In genomic region chr15:78087944-78088772, GRCh38 we compare ENCODE assay signal across 15 cellular contexts. TPM values are rescaled to one million over a fixed set of nuclear protein-coding genes. Genes with fewer than 3 reads are reported as not detected.
A peak's percentile ranks its signal among the peaks of the same experiment; 100 is the strongest.
DNase-seq lines count a peak whose midpoint lies in the region; ATAC-seq and TF ChIP-seq lines count a peak whose summit lies in the region.
"Had no signal": no experiment of that assay in that cellular context is flagged by ENCODE, and none has a peak within 500 bp of the region (broad histone marks: within the 10 kb centered on the region; RNA-seq: fewer than 3 reads in every experiment).

No MANE protein-coding gene starts in this region.

- TF ChIP-seq CTCF in left lung (IDR thresholded peaks at IDR 0.05): no peak
- TF ChIP-seq CTCF in endothelial cell (IDR thresholded peaks at IDR 0.05; ENCODE audit: unreplicated experiment): no peak
- no peak for TF ChIP-seq CTCF in left ventricle myocardium inferior (IDR thresholded peaks at IDR 0.05; ENCODE audit: borderline replicate concordance)
- no peak for TF ChIP-seq CTCF in lower leg skin (IDR thresholded peaks at IDR 0.05)

- DNase-seq in NAMALWA (ENCODE audit: low spot score): peak; percentile 50
- peak in 1 of 2 donors; percentile 36 for DNase-seq in left lung
- no peak for DNase-seq in endothelial cell (ENCODE audit: low spot score)
- DNase-seq in left ventricle myocardium inferior: no peak
- no peak for DNase-seq in activated gamma-delta T cell treated with Interleukin-2 at 50 U/mL for 16 hours
- no peak for DNase-seq in lower leg skin (ENCODE audit: low spot score in 2 of 2)
- DNase-seq: activated naive CD4-positive, alpha-beta T cell treated with anti-CD3 and anti-CD28 coated beads for 36 hours; cortex of kidney; NCI-H187 treated with DMSO at 0.1 percent for 48 hours had no signal

- peaks cover 4% of the 10 kb centered on the region for H3K36me3 Mint-ChIP-seq in endothelial cell (ENCODE audit: low read depth, unreplicated experiment)

- H3K36me3 ChIP-seq in left lung (no peaks in the 10 kb centered on the region), left ventricle myocardium inferior (no peaks in the 10 kb centered on the region)
- H3K36me3 ChIP-seq: BLaER1 treated with 17β-estradiol and CSF1 and Interleukin-3, amounts not matched to agents 10 nM and 100 nM; heart left ventricle had no signal

- H3K4me3 ChIP-seq in left lung (no peak overlapping the region), left ventricle myocardium inferior (no peak overlapping the region), lower leg skin (ENCODE audit: low read depth, poor library complexity, severe bottlenecking) (no peak overlapping the region)
- H3K4me3 ChIP-seq: BLaER1 treated with 17β-estradiol and CSF1 and Interleukin-3, amounts not matched to agents 10 nM and 100 nM; heart left ventricle had no signal

- H3K27ac ChIP-seq in left lung (no peak overlapping the region), left ventricle myocardium inferior (replicated peaks) (no peak overlapping the region)

- no peaks in the 10 kb centered on the region for H3K4me1 Mint-ChIP-seq in endothelial cell (ENCODE audit: unreplicated experiment)

- 81% methylated on average over 13 of the region's 13 CpGs for WGBS in lower leg skin, 2 donors

- H3K9me3 ChIP-seq in left lung (no peaks in the 10 kb centered on the region), left ventricle myocardium inferior (replicated peaks) (no peaks in the 10 kb centered on the region)
- H3K9me3 ChIP-seq: BLaER1 treated with 17β-estradiol and CSF1 and Interleukin-3, amounts not matched to agents 10 nM and 100 nM; heart left ventricle had no signal

- H3K27me3 Mint-ChIP-seq in endothelial cell (ENCODE audit: unreplicated experiment): peaks cover 1% of the 10 kb centered on the region

- ATAC-seq in GM18498 (IDR thresholded peaks at IDR 0.05; ENCODE audit: unreplicated experiment): peak; percentile 58
- ATAC-seq in GM21529 (IDR thresholded peaks at IDR 0.05; ENCODE audit: unreplicated experiment): peak; percentile 70
- ATAC-seq in left lung: peak; percentile 48
- ATAC-seq: HCT116, heart left ventricle, Right ventricle myocardium inferior had no signal

- intact Hi-C loops in left lung (cut with DNase I): no loop called here
- intact Hi-C loops in left ventricle myocardium inferior (cut with micrococcal nuclease): no loop called here
- intact Hi-C loops in lower leg skin (cut with DNase I; ENCODE audit: low total_unique reads): no loop called here

- H3K27ac Mint-ChIP-seq in endothelial cell (ENCODE audit: unreplicated experiment): no peak overlapping the region
- H3K27ac Mint-ChIP-seq: activated naive CD4-positive, alpha-beta T cell treated with anti-CD3 and anti-CD28 coated beads for 36 hours had no signal

- no peak for TF ChIP-seq POLR2A in lower leg skin (IDR thresholded peaks at IDR 0.05)

- H3K27me3 ChIP-seq in left lung (no peaks in the 10 kb centered on the region), left ventricle myocardium inferior (ENCODE audit: low read depth) (no peaks in the 10 kb centered on the region)
- H3K27me3 ChIP-seq: BLaER1 treated with 17β-estradiol and CSF1 and Interleukin-3, amounts not matched to agents 10 nM and 100 nM; heart left ventricle had no signal

- H3K9me3 Mint-ChIP-seq in endothelial cell (ENCODE audit: unreplicated experiment): no peaks in the 10 kb centered on the region
- H3K9me3 Mint-ChIP-seq: activated naive CD4-positive, alpha-beta T cell treated with anti-CD3 and anti-CD28 coated beads for 36 hours had no signal

- H3K4me3 Mint-ChIP-seq in endothelial cell (ENCODE audit: unreplicated experiment): no peak overlapping the region
- H3K4me3 Mint-ChIP-seq: activated naive CD4-positive, alpha-beta T cell treated with anti-CD3 and anti-CD28 coated beads for 36 hours had no signal

- peaks cover 8 to 48% of the 10 kb centered on the region in 2 donors for H3K4me1 ChIP-seq in left lung
- peaks cover 25% of the 10 kb centered on the region for H3K4me1 ChIP-seq in left ventricle myocardium inferior

RNA-seq across cellular contexts. Expression of gene SH2D7, which starts 4.2 kb away (rescaled TPM):
- total RNA-seq in left lung (not detected), endothelial cell (ENCODE audit: unreplicated experiment) (not detected), left ventricle myocardium inferior (not detected), lower leg skin (not detected)
- total RNA-seq: activated naive CD4-positive, alpha-beta T cell treated with anti-CD3 and anti-CD28 coated beads for 36 hours; heart left ventricle; Right ventricle myocardium inferior had no signal

RNA-seq across cellular contexts. Expression of gene TBC1D2B, which starts 10.6 kb away (rescaled TPM):
- 10 to 100 TPM; 56.2 to 64.9 TPM for total RNA-seq in left lung
- 13.8 TPM for total RNA-seq in endothelial cell (ENCODE audit: unreplicated experiment)
- total RNA-seq in left ventricle myocardium inferior: 11.7 TPM
- total RNA-seq in lower leg skin: 10 to 100 TPM; 32.4 to 41.7 (median 35.3) TPM

RNA-seq across cellular contexts. Expression of gene CIB2, which starts 43.1 kb away (rescaled TPM):
- total RNA-seq in left lung: 1 to 10 TPM; 1.3 to 3.5 TPM
- total RNA-seq in endothelial cell (ENCODE audit: unreplicated experiment): 16.4 TPM
- 26.1 TPM for total RNA-seq in left ventricle myocardium inferior
- total RNA-seq in lower leg skin: 10 to 100 TPM in 2 of 4 donors, 1 to 10 TPM in 2; 6.6 to 16.2 (median 10.9) TPM
